In genomic region chr3:149752788-149753136, GRCh38 we compare ENCODE assay signal across 9 cellular contexts. TPM values are rescaled to one million over a fixed set of nuclear protein-coding genes. Genes with fewer than 3 reads are reported as not detected.
DNase-seq lines count a peak whose midpoint lies in the region; ATAC-seq and TF ChIP-seq lines count a peak whose summit lies in the region.
"Had no signal": no experiment of that assay in that cellular context is flagged by ENCODE, and none has a peak within 500 bp of the region (broad histone marks: within the 10 kb centered on the region; RNA-seq: fewer than 3 reads in every experiment).

No MANE protein-coding gene starts in this region.

- TF ChIP-seq CTCF in GM06990 (IDR thresholded peaks at IDR 0.05; ENCODE audit: insufficient read depth, low read length, poor library complexity, severe bottlenecking) (no peak), ovary (IDR thresholded peaks at IDR 0.05) (no peak)

- DNase-seq in GM06990 (ENCODE audit: extremely low read depth, insufficient read length) = no peak
- DNase-seq in effector memory CD4-positive, alpha-beta T cell = no peak
- no peak for DNase-seq in ovary

- no peaks in the 10 kb centered on the region for H3K27me3 ChIP-seq in GM06990 (replicated peaks; ENCODE audit: control insufficient read depth, insufficient read depth, low read length)
- H3K27me3 ChIP-seq in effector memory CD4-positive, alpha-beta T cell (replicated peaks; ENCODE audit: control insufficient read depth, insufficient read depth, low read length, poor library complexity, severe bottlenecking) = no peaks in the 10 kb centered on the region
- no peaks in the 10 kb centered on the region for H3K27me3 ChIP-seq in ovary

- peaks cover 5% of the 10 kb centered on the region for H3K4me1 ChIP-seq in effector memory CD4-positive, alpha-beta T cell (ENCODE audit: control insufficient read depth, insufficient read depth, low read length, poor library complexity, severe bottlenecking)
- no peaks in the 10 kb centered on the region for H3K4me1 ChIP-seq in ovary (ENCODE audit: insufficient read depth)

- ATAC-seq in GM21528 (IDR thresholded peaks at IDR 0.05; ENCODE audit: low FRiP score, unreplicated experiment) (no peak), GM19467 (IDR thresholded peaks at IDR 0.05; ENCODE audit: unreplicated experiment) (no peak), HG03108 (IDR thresholded peaks at IDR 0.05; ENCODE audit: unreplicated experiment) (no peak), HG02763 (IDR thresholded peaks at IDR 0.05; ENCODE audit: unreplicated experiment) (no peak)

- peak overlapping the region; percentile 83 for H3K4me3 ChIP-seq in GM06990 (replicated peaks; ENCODE audit: low read depth, low read length)
- peak overlapping the region; percentile 87 for H3K4me3 ChIP-seq in effector memory CD4-positive, alpha-beta T cell (ENCODE audit: insufficient read depth, low read depth, low read length, poor library complexity, severe bottlenecking)
- H3K4me3 ChIP-seq in ovary = peak overlapping the region; percentile 81

- H3K27ac ChIP-seq in KOPT-K1 (ENCODE audit: low read depth, low read length, poor library complexity, severe bottlenecking) (peak overlapping the region; percentile 53), ovary (no peak overlapping the region)
- H3K27ac ChIP-seq in effector memory CD4-positive, alpha-beta T cell (ENCODE audit: insufficient read depth, low read length, poor library complexity, severe bottlenecking) = peak overlapping the region; percentile 65

- intact Hi-C loops in ovary (cut with DNase I) = no loop called here

- no peak for TF ChIP-seq EP300 in ovary (IDR thresholded peaks at IDR 0.05)

- H3K9me3 ChIP-seq in KOPT-K1 (ENCODE audit: insufficient read depth, low read length, poor library complexity, severe bottlenecking) = no peaks in the 10 kb centered on the region
- H3K9me3 ChIP-seq in effector memory CD4-positive, alpha-beta T cell (ENCODE audit: control insufficient read depth, low read length) = no peaks in the 10 kb centered on the region
- H3K9me3 ChIP-seq in ovary = no peaks in the 10 kb centered on the region

- H3K36me3 ChIP-seq in GM06990 (ENCODE audit: control insufficient read depth, insufficient read depth, low read length) (peaks cover 4% of the 10 kb centered on the region), KOPT-K1 (ENCODE audit: insufficient read depth, low read length) (peaks cover 23% of the 10 kb centered on the region), ovary (no peaks in the 10 kb centered on the region)
- H3K36me3 ChIP-seq in effector memory CD4-positive, alpha-beta T cell (ENCODE audit: control insufficient read depth, insufficient read depth, low read length) = no peaks in the 10 kb centered on the region

- TF ChIP-seq POLR2A in ovary (IDR thresholded peaks at IDR 0.05) = no peak

RNA-seq across cellular contexts. Expression of gene COMMD2, which starts 0.5 kb away (rescaled TPM):
- 10 to 100 TPM; 19.8 to 40.9 (median 35.2) TPM for total RNA-seq in ovary
- polyA plus RNA-seq in ovary = 10 to 100 TPM; 15.6 to 31.2 TPM

RNA-seq across cellular contexts. Expression of gene ANKUB1, which starts 39.6 kb away (rescaled TPM):
- 1 to 10 TPM in 1 of 7 donors, under 1 TPM in 4, not detected in 2; 0.10 to 3.8 (median 0.48) TPM for total RNA-seq in ovary
- polyA plus RNA-seq in ovary = not detected
- total RNA-seq: lung microvascular endothelial cell had no signal

Comparison
In these comparisons a context has a peak if more than half of its experiments do, and no peak if none do; other contexts are left out.
1. H3K27ac ChIP-seq: peak in KOPT-K1 (single experiment) and effector memory CD4-positive, alpha-beta T cell (single experiment); none in ovary (0 of 2).
2. Peak in every context shown above with its lines, with median percentiles within 50 percentile points of each other: H3K4me3 ChIP-seq.